In genomic region chr10:62726142-62726541, GRCh38 we compare ENCODE assay signal across 9 cellular contexts.
DNase-seq lines count a peak whose midpoint lies in the region; ATAC-seq and TF ChIP-seq lines count a peak whose summit lies in the region.
"Had no signal": no experiment of that assay in that cellular context is flagged by ENCODE, and none has a peak within 500 bp of the region (broad histone marks: within the 10 kb centered on the region; RNA-seq: fewer than 3 reads in every experiment).

No MANE protein-coding gene starts in this region.

- H3K4me3 Mint-ChIP-seq in HFFc6, result no peak overlapping the region

- 75% methylated on average over 5 of the region's 5 CpGs for WGBS in prostate gland

- DNase-seq in stimulated activated naive CD4-positive, alpha-beta T cell treated with Interleukin-2 at 50 U/mL for 16 hours (lab: John Stamatoyannopoulos, UW), result peak; percentile 81
- no peak for DNase-seq in stimulated activated naive CD4-positive, alpha-beta T cell (lab: John Stamatoyannopoulos, UW)
- peak; percentile 38 for DNase-seq in activated naive CD8-positive, alpha-beta T cell treated with anti-CD3 and anti-CD28 coated beads, Interleukin-2, amount 50 U/mL, for 16 hours (ENCODE audit: low read depth, low spot score)
- DNase-seq in NCI-H1436 (lab: John Stamatoyannopoulos, UW), result no peak
- no peak for DNase-seq in prostate gland (ENCODE audit: low spot score)
- no peak for DNase-seq in HFFc6
- no peak for DNase-seq in NCI-H748 treated with DMSO at 0.1 percent for 48 hours (lab: John Stamatoyannopoulos, UW)

- no peaks in the 10 kb centered on the region for H3K9me3 ChIP-seq in prostate gland
- H3K9me3 ChIP-seq: BLaER1 had no signal

- no peak for TF ChIP-seq POLR2A in prostate gland (IDR thresholded peaks at IDR 0.05)

- no peak overlapping the region for H3K27ac ChIP-seq in prostate gland
- H3K27ac ChIP-seq: BLaER1 had no signal

- H3K9me3 Mint-ChIP-seq in HFFc6, result no peaks in the 10 kb centered on the region

- no peak overlapping the region for H3K4me3 ChIP-seq in prostate gland
- H3K4me3 ChIP-seq: BLaER1 had no signal

- no peak overlapping the region for H3K27ac Mint-ChIP-seq in HFFc6

- no peaks in the 10 kb centered on the region for H3K4me1 ChIP-seq in prostate gland (replicated peaks)

- no peaks in the 10 kb centered on the region for H3K27me3 ChIP-seq in prostate gland (replicated peaks; ENCODE audit: insufficient read depth)
- H3K27me3 ChIP-seq: BLaER1 had no signal

- H3K27me3 Mint-ChIP-seq in HFFc6 (ENCODE audit: insufficient read depth), result peaks cover 15% of the 10 kb centered on the region

- no peak for TF ChIP-seq CTCF in prostate gland (IDR thresholded peaks at IDR 0.05)
- TF ChIP-seq CTCF in HFFc6 (IDR thresholded peaks at IDR 0.05), result no peak

- H3K4me1 Mint-ChIP-seq in HFFc6 (ENCODE audit: low read depth), result peaks cover 6% of the 10 kb centered on the region; the same call in 1 of the 2 replicates

- H3K36me3 Mint-ChIP-seq in HFFc6 (ENCODE audit: low read depth), result no peaks in the 10 kb centered on the region

- ATAC-seq in HG03175 (IDR thresholded peaks at IDR 0.05; ENCODE audit: unreplicated experiment), result peak; percentile 89

- intact Hi-C loops in prostate gland (cut with DNase I), result no loop called here

- H3K36me3 ChIP-seq in prostate gland, result no peaks in the 10 kb centered on the region
- H3K36me3 ChIP-seq: BLaER1 had no signal

Comparison
In these comparisons a context has a peak if more than half of its experiments do, and no peak if none do; other contexts are left out.
1. DNase-seq: peak in stimulated activated naive CD4-positive, alpha-beta T cell treated with Interleukin-2 at 50 U/mL for 16 hours (single experiment) and activated naive CD8-positive, alpha-beta T cell treated with anti-CD3 and anti-CD28 coated beads, Interleukin-2, amount 50 U/mL, for 16 hours (single experiment); none in stimulated activated naive CD4-positive, alpha-beta T cell (0 of 6), NCI-H1436 (single experiment), prostate gland (single experiment), HFFc6 (single experiment) and NCI-H748 treated with DMSO at 0.1 percent for 48 hours (single experiment).